In the genomic region with DNA sequence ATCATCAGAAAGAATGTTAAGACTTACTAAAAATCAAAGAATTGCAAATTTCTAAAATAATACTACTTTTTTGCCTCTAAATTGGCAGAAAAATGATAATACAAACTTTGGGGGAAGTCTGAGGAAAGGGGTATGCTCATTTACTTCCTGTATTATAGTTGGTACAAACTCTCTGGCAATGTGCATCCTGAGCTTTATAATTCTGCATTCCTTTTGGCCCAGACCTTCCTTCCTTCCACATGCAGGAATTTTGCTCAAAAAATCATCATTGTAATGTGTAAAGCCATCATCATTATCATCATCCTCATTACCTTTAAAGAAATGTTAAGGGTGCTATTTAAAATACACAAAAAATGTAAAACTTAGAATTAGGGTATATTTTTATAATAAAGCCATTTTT, we compare ENCODE assay signal across 1 cellular context.
TF ChIP-seq lines count a peak whose summit lies in the region.

No MANE protein-coding gene starts in this region.

TF ChIP-seq in GM23338, 12 proteins besides CTCF, POLR2A, EP300 and RAD21 (continued from another document):
- TF ChIP-seq, protein P1, sequence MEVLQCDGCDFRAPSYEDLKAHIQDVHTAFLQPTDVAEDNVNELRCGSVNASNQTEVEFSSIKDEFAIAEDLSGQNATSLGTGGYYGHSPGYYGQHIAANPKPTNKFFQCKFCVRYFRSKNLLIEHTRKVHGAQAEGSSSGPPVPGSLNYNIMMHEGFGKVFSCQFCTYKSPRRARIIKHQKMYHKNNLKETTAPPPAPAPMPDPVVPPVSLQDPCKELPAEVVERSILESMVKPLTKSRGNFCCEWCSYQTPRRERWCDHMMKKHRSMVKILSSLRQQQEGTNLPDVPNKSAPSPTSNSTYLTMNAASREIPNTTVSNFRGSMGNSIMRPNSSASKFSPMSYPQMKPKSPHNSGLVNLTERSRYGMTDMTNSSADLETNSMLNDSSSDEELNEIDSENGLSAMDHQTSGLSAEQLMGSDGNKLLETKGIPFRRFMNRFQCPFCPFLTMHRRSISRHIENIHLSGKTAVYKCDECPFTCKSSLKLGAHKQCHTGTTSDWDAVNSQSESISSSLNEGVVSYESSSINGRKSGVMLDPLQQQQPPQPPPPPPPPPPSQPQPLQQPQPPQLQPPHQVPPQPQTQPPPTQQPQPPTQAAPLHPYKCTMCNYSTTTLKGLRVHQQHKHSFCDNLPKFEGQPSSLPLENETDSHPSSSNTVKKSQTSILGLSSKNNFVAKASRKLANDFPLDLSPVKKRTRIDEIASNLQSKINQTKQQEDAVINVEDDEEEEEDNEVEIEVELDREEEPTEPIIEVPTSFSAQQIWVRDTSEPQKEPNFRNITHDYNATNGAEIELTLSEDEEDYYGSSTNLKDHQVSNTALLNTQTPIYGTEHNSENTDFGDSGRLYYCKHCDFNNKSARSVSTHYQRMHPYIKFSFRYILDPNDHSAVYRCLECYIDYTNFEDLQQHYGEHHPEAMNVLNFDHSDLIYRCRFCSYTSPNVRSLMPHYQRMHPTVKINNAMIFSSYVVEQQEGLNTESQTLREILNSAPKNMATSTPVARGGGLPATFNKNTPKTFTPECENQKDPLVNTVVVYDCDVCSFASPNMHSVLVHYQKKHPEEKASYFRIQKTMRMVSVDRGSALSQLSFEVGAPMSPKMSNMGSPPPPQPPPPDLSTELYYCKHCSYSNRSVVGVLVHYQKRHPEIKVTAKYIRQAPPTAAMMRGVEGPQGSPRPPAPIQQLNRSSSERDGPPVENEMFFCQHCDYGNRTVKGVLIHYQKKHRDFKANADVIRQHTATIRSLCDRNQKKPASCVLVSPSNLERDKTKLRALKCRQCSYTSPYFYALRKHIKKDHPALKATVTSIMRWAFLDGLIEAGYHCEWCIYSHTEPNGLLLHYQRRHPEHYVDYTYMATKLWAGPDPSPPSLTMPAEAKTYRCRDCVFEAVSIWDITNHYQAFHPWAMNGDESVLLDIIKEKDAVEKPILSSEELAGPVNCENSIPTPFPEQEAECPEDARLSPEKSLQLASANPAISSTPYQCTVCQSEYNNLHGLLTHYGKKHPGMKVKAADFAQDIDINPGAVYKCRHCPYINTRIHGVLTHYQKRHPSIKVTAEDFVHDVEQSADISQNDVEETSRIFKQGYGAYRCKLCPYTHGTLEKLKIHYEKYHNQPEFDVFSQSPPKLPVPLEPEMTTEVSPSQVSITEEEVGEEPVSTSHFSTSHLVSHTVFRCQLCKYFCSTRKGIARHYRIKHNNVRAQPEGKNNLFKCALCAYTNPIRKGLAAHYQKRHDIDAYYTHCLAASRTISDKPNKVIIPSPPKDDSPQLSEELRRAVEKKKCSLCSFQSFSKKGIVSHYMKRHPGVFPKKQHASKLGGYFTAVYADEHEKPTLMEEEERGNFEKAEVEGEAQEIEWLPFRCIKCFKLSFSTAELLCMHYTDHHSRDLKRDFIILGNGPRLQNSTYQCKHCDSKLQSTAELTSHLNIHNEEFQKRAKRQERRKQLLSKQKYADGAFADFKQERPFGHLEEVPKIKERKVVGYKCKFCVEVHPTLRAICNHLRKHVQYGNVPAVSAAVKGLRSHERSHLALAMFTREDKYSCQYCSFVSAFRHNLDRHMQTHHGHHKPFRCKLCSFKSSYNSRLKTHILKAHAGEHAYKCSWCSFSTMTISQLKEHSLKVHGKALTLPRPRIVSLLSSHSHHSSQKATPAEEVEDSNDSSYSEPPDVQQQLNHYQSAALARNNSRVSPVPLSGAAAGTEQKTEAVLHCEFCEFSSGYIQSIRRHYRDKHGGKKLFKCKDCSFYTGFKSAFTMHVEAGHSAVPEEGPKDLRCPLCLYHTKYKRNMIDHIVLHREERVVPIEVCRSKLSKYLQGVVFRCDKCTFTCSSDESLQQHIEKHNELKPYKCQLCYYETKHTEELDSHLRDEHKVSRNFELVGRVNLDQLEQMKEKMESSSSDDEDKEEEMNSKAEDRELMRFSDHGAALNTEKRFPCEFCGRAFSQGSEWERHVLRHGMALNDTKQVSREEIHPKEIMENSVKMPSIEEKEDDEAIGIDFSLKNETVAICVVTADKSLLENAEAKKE (CRISPR knock-in tag; IDR thresholded peaks at IDR 0.05) = no peak
- TF ChIP-seq, protein P2, sequence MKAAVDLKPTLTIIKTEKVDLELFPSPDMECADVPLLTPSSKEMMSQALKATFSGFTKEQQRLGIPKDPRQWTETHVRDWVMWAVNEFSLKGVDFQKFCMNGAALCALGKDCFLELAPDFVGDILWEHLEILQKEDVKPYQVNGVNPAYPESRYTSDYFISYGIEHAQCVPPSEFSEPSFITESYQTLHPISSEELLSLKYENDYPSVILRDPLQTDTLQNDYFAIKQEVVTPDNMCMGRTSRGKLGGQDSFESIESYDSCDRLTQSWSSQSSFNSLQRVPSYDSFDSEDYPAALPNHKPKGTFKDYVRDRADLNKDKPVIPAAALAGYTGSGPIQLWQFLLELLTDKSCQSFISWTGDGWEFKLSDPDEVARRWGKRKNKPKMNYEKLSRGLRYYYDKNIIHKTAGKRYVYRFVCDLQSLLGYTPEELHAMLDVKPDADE (IDR thresholded peaks at IDR 0.05) = no peak
- TF ChIP-seq EZH2 (IDR thresholded peaks at IDR 0.05; ENCODE audit: low read depth, unreplicated experiment) (no peak), ZNF331 (CRISPR knock-in tag; IDR thresholded peaks at IDR 0.05; ENCODE audit: low read depth) (no peak), ZNF114 (CRISPR knock-in tag; IDR thresholded peaks at IDR 0.05) (no peak), JUNB (IDR thresholded peaks at IDR 0.05; ENCODE audit: unreplicated experiment) (no peak), POLR2AphosphoS5 (IDR thresholded peaks at IDR 0.05; ENCODE audit: low read depth) (no peak), EZH2phosphoT487 (IDR thresholded peaks at IDR 0.05; ENCODE audit: unreplicated experiment) (no peak), CREB1 (CRISPR knock-in tag; IDR thresholded peaks at IDR 0.05; ENCODE audit: low read depth) (no peak), NANOG (IDR thresholded peaks at IDR 0.05; ENCODE audit: borderline replicate concordance) (no peak)
- TF ChIP-seq, protein P3, sequence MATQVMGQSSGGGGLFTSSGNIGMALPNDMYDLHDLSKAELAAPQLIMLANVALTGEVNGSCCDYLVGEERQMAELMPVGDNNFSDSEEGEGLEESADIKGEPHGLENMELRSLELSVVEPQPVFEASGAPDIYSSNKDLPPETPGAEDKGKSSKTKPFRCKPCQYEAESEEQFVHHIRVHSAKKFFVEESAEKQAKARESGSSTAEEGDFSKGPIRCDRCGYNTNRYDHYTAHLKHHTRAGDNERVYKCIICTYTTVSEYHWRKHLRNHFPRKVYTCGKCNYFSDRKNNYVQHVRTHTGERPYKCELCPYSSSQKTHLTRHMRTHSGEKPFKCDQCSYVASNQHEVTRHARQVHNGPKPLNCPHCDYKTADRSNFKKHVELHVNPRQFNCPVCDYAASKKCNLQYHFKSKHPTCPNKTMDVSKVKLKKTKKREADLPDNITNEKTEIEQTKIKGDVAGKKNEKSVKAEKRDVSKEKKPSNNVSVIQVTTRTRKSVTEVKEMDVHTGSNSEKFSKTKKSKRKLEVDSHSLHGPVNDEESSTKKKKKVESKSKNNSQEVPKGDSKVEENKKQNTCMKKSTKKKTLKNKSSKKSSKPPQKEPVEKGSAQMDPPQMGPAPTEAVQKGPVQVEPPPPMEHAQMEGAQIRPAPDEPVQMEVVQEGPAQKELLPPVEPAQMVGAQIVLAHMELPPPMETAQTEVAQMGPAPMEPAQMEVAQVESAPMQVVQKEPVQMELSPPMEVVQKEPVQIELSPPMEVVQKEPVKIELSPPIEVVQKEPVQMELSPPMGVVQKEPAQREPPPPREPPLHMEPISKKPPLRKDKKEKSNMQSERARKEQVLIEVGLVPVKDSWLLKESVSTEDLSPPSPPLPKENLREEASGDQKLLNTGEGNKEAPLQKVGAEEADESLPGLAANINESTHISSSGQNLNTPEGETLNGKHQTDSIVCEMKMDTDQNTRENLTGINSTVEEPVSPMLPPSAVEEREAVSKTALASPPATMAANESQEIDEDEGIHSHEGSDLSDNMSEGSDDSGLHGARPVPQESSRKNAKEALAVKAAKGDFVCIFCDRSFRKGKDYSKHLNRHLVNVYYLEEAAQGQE (IDR thresholded peaks at IDR 0.05; ENCODE audit: unreplicated experiment) = no peak
TF ChIP-seq in GM23338: peak in this region for 0.
